26 cellular contexts compared by ENCODE assay signal in the genomic region with DNA sequence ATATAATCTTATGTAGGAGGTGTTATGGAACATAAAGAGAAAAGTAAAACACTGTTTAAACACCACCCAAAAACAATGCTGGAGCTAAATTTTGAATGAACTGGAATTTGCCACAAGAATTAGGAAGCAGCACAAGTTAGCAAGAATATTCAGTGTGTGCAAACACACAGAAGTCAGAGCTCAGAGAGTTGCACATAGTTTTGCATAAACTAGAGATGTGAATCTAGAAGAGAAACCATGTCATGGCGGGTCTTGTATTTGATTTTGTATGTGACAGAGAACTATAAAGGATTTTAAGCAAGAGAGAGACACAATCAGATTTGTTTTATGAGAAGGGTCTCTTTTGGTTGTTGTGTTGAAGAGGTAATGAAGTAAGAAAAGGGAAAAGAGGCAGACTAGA.
"Had no signal": no experiment of that assay in that cellular context is flagged by ENCODE, and none has a peak within 500 bp of the region (broad histone marks: within the 10 kb centered on the region; RNA-seq: fewer than 3 reads in every experiment).

No MANE protein-coding gene starts in this region.

- H3K4me1 ChIP-seq: colonic mucosa, esophagus squamous epithelium, heart right ventricle, left lung, lower lobe of right lung, right atrium auricular region, tibial nerve had no signal

- ATAC-seq: activated CD4-positive, CD25-positive, alpha-beta regulatory T cell treated with anti-CD3 and anti-CD28 coated beads, Interleukin-2, amount 50 U/mL, for 24 hours; activated naive CD4-positive, alpha-beta T cell treated with anti-CD3 and anti-CD28 coated beads, Interleukin-2, amount 50 U/mL, for 72 hours; heart right ventricle; left lung; lower lobe of right lung; natural killer cell had no signal

- H3K27ac ChIP-seq: colonic mucosa, epithelial cell of prostate, esophagus squamous epithelium, heart right ventricle, left lung, lower lobe of right lung, right atrium auricular region, tibial nerve, VCaP had no signal

- H3K27ac Mint-ChIP-seq: T-helper 2 cell treated with Interferon-gamma antibody and Interleukin-4, amounts not matched to agents 5 μg/mL and 100 μg/mL, for 36 hours had no signal

- DNase-seq: activated CD4-positive, alpha-beta T cell treated with anti-CD3 and anti-CD28 coated beads for 48 hours; activated CD4-positive, alpha-beta T cell treated with anti-CD3 and anti-CD28 coated beads, Interleukin-2, amount 50 U/mL, for 48 hours; activated CD8-positive, alpha-beta memory T cell treated with anti-CD3 and anti-CD28 coated beads for 24 hours; activated gamma-delta T cell treated with Interleukin-2 at 50 U/mL for 16 hours; colonic mucosa; effector CD8-positive, alpha-beta T cell; esophagus squamous epithelium; foreskin melanocyte; heart right ventricle; left lung; lower lobe of right lung; mesendoderm; natural killer cell; stimulated activated CD4-positive, alpha-beta T cell treated with anti-CD3 and anti-CD28 coated beads, Interleukin-15, amount 100 ng/mL, for 24 hours; stimulated activated naive CD4-positive, alpha-beta T cell treated with Interleukin-2 at 50 U/mL for 16 hours had no signal

- FAIRE-seq: bronchial epithelial cell, endometrium, islet of Langerhans, TTC549 had no signal

- H3K4me3 Mint-ChIP-seq: natural killer cell; T-helper 2 cell treated with Interferon-gamma antibody and Interleukin-4, amounts not matched to agents 5 μg/mL and 100 μg/mL, for 36 hours had no signal

- H3K4me3 ChIP-seq: colonic mucosa, esophagus squamous epithelium, heart right ventricle, left lung, lower lobe of right lung, right atrium auricular region, tibial nerve had no signal

- H3K27me3 ChIP-seq: colonic mucosa, esophagus squamous epithelium, heart right ventricle, left lung, right atrium auricular region, tibial nerve had no signal

- H3K9me3 Mint-ChIP-seq: activated naive CD4-positive, alpha-beta T cell treated with anti-CD3 and anti-CD28 coated beads, Interleukin-2, amount 50 U/mL, for 72 hours; natural killer cell; T-helper 2 cell treated with Interferon-gamma antibody and Interleukin-4, amounts not matched to agents 5 μg/mL and 100 μg/mL, for 36 hours had no signal

- H3K36me3 Mint-ChIP-seq: natural killer cell had no signal
